Comparison of ENCODE assay signal across 24 cellular contexts in genomic region chr7:30649717-30650116, GRCh38. TPM values are rescaled to one million over a fixed set of nuclear protein-coding genes. Genes with fewer than 3 reads are reported as not detected.
DNase-seq lines count a peak whose midpoint lies in the region; ATAC-seq and TF ChIP-seq lines count a peak whose summit lies in the region.
"Had no signal": no experiment of that assay in that cellular context is flagged by ENCODE, and none has a peak within 500 bp of the region (broad histone marks: within the 10 kb centered on the region; RNA-seq: fewer than 3 reads in every experiment).

No MANE protein-coding gene starts in this region.

- H3K4me3 ChIP-seq in osteoblast (ENCODE audit: insufficient read depth, low read length), result no peak overlapping the region
- H3K4me3 ChIP-seq: MG63 had no signal

- H2AFZ ChIP-seq in osteoblast (ENCODE audit: low read length), result no peak overlapping the region

- H3K4me3 Mint-ChIP-seq in T-helper 17 cell (no peak overlapping the region), chondrocyte (ENCODE audit: unreplicated experiment) (no peak overlapping the region), MCF 10A (ENCODE audit: unreplicated experiment) (no peak overlapping the region)
- H3K4me3 Mint-ChIP-seq: CD8-positive, alpha-beta memory T cell had no signal

- no peak for ATAC-seq in T-helper 17 cell
- ATAC-seq in GM18502 (IDR thresholded peaks at IDR 0.05; ENCODE audit: poor library complexity, unreplicated experiment), result no peak
- ATAC-seq in HG02973 (IDR thresholded peaks at IDR 0.05; ENCODE audit: unreplicated experiment), result no peak

- H3K36me3 Mint-ChIP-seq in T-helper 17 cell (ENCODE audit: low read depth) (peaks cover 6% of the 10 kb centered on the region), chondrocyte (ENCODE audit: low read depth) (peaks cover 19% of the 10 kb centered on the region), MCF 10A (ENCODE audit: insufficient read depth, unreplicated experiment) (peaks cover 22% of the 10 kb centered on the region)

- no peak overlapping the region for H3K27ac ChIP-seq in osteoblast (ENCODE audit: low read depth, low read length)
- H3K27ac ChIP-seq: HL-60 had no signal

- no TSS peak for BruUV-seq in MCF 10A (replicated peaks; lab: Mats Ljungman, UMichigan)

- H3K4me1 Mint-ChIP-seq in T-helper 17 cell (peaks cover 4% of the 10 kb centered on the region), chondrocyte (ENCODE audit: low read depth) (no peaks in the 10 kb centered on the region), MCF 10A (ENCODE audit: insufficient read depth, unreplicated experiment) (no peaks in the 10 kb centered on the region)
- H3K4me1 Mint-ChIP-seq: CD8-positive, alpha-beta memory T cell had no signal

- H3K27me3 ChIP-seq in osteoblast (ENCODE audit: insufficient read depth, low read length), result no peaks in the 10 kb centered on the region
- H3K27me3 ChIP-seq: MG63 had no signal

- intact Hi-C loops in MCF 10A (cut with micrococcal nuclease), result no loop called here

- H4K20me1 ChIP-seq in osteoblast (ENCODE audit: insufficient read depth, low read length), result no peaks in the 10 kb centered on the region

- no peak for TF ChIP-seq CTCF in chondrocyte (IDR thresholded peaks at IDR 0.05)
- no peak for TF ChIP-seq CTCF in osteoblast (IDR thresholded peaks at IDR 0.05; ENCODE audit: extremely low read depth, low read depth, low read length)
- TF ChIP-seq CTCF in MCF 10A (IDR thresholded peaks at IDR 0.05; ENCODE audit: unreplicated experiment), result no peak

- H3K27ac Mint-ChIP-seq in T-helper 17 cell, result peak overlapping the region; percentile 63
- no peak overlapping the region for H3K27ac Mint-ChIP-seq in chondrocyte (ENCODE audit: unreplicated experiment)
- no peak overlapping the region for H3K27ac Mint-ChIP-seq in MCF 10A (ENCODE audit: low read depth, unreplicated experiment)

- peak; percentile 49 for DNase-seq in activated effector memory CD4-positive, alpha-beta T cell treated with anti-CD3 and anti-CD28 coated beads, Interleukin-2, amount 50 U/mL, for 16 hours
- no peak for DNase-seq in activated effector memory CD4-positive, alpha-beta T cell treated with Interleukin-2 at 50 U/mL for 16 hours
- no peak for DNase-seq in T-helper 17 cell
- peak; percentile 73 for DNase-seq in chondrocyte (ENCODE audit: low spot score)
- DNase-seq in osteoblast (ENCODE audit: insufficient read length, low spot score, missing footprints), result peak; percentile 52
- no peak for DNase-seq in MCF 10A (ENCODE audit: unreplicated experiment)
- DNase-seq: ACHN; C1 segment of cervical spinal cord; CD8-positive, alpha-beta memory T cell; IMR-90; Karpas-422; MG63; NCI-H1048; NCI-H146; NCI-H2029 treated with DMSO at 0.1 percent for 48 hours; NCI-H446 treated with DMSO at 0.1 percent for 48 hours; SHP77 treated with DMSO at 0.1 percent for 48 hours; SK-N-SH had no signal

- POLR2A ChIA-PET in MCF 10A (lab: Yijun Ruan, JAX), result no interaction called here

- CTCF ChIA-PET in MCF 10A (lab: Yijun Ruan, JAX), result no interaction called here

- H3K27me3 Mint-ChIP-seq in T-helper 17 cell, result no peaks in the 10 kb centered on the region
- no peaks in the 10 kb centered on the region for H3K27me3 Mint-ChIP-seq in chondrocyte (ENCODE audit: low read depth)
- H3K27me3 Mint-ChIP-seq in MCF 10A (ENCODE audit: insufficient read depth, unreplicated experiment), result no peaks in the 10 kb centered on the region

- H3K9me3 ChIP-seq in T-helper 17 cell (ENCODE audit: control insufficient read depth, low read length, poor library complexity, severe bottlenecking) (no peaks in the 10 kb centered on the region), osteoblast (ENCODE audit: low read depth, low read length) (no peaks in the 10 kb centered on the region)
- H3K9me3 ChIP-seq: MG63, SK-N-SH had no signal

- H3K4me1 ChIP-seq in osteoblast (ENCODE audit: insufficient read depth, low read length), result no peaks in the 10 kb centered on the region

- H3K4me2 ChIP-seq in osteoblast (ENCODE audit: insufficient read depth, low read length), result no peak overlapping the region
- H3K4me2 ChIP-seq: SK-N-SH had no signal

- H3K79me2 ChIP-seq in osteoblast (ENCODE audit: insufficient read depth, low read length), result no peaks in the 10 kb centered on the region

- H3K9me3 Mint-ChIP-seq in chondrocyte (ENCODE audit: low read depth), result no peaks in the 10 kb centered on the region
- no peaks in the 10 kb centered on the region for H3K9me3 Mint-ChIP-seq in MCF 10A (ENCODE audit: unreplicated experiment)
- H3K9me3 Mint-ChIP-seq: CD8-positive, alpha-beta memory T cell had no signal

- H3K36me3 ChIP-seq in osteoblast (ENCODE audit: insufficient read depth, low read length), result peaks cover 10% of the 10 kb centered on the region

RNA-seq across cellular contexts. Expression of gene CRHR2, which starts 32.5 kb away (rescaled TPM):
- total RNA-seq in T-helper 17 cell (not detected), chondrocyte (not detected in 3 replicates), osteoblast (not detected in 2 replicates), MCF 10A (2022) (not detected in 2 replicates)
- total RNA-seq: CD8-positive, alpha-beta memory T cell; H4; HT1080; IMR-90; OCI-LY7 had no signal

RNA-seq across cellular contexts. Expression of gene GARS1, which starts 55.0 kb away (rescaled TPM):
- total RNA-seq in T-helper 17 cell (100 to 1,000 TPM in 1 of 2 donors, 10 to 100 TPM in 1; 84.6 to 114 TPM), chondrocyte (224 to 583 TPM (median 581 TPM) in 3 replicates), osteoblast (417 and 526 TPM in 2 replicates), MCF 10A (2022) (325 and 386 TPM in 2 replicates)

Comparison
In these comparisons a context has a peak if more than half of its experiments do, and no peak if none do; other contexts are left out.
1. DNase-seq: peak in activated effector memory CD4-positive, alpha-beta T cell treated with anti-CD3 and anti-CD28 coated beads, Interleukin-2, amount 50 U/mL, for 16 hours (single experiment), chondrocyte (single experiment) and osteoblast (single experiment); none in activated effector memory CD4-positive, alpha-beta T cell treated with Interleukin-2 at 50 U/mL for 16 hours (single experiment), T-helper 17 cell (0 of 3) and MCF 10A (single experiment).